Comparison of ENCODE assay signal across 11 cellular contexts in the genomic region with DNA sequence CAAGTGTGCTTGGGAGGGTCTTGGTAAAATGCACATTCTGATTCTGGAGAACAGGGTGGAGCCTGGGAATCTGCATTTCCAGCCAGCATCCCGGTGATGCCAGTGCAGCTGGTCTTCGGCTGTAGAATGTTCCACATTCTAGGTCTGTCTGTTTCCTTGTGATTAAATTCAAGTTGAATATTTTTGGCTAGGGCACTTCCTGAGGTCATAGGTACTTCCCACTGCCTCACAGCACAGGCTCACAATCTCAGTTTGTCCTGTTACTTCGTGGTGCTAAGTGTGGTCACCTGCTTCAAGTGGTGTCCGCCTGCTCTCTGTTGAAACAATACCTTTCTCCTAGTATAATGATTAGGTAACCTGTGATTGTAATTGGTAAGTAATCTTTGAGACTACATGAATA. TPM values are rescaled to one million over a fixed set of nuclear protein-coding genes. Genes with fewer than 3 reads are reported as not detected.
DNase-seq lines count a peak whose midpoint lies in the region; ATAC-seq, FAIRE-seq and TF ChIP-seq lines count a peak whose summit lies in the region.
"Had no signal": no experiment of that assay in that cellular context is flagged by ENCODE, and none has a peak within 500 bp of the region (broad histone marks: within the 10 kb centered on the region; RNA-seq: fewer than 3 reads in every experiment).

No MANE protein-coding gene starts in this region.

- no peak overlapping the region for H3K4me3 ChIP-seq in AG04450 (ENCODE audit: low read depth, low read length)
- H3K4me3 ChIP-seq in esophagus squamous epithelium, result no peak overlapping the region
- no peak overlapping the region for H3K4me3 ChIP-seq in muscle layer of colon (ENCODE audit: low read depth in 1 of 2, low read length in 2 of 2)

- H3K9me3 ChIP-seq in AG04450 (ENCODE audit: control insufficient read depth, insufficient read depth, low read length) (no peaks in the 10 kb centered on the region), esophagus squamous epithelium (no peaks in the 10 kb centered on the region), muscle layer of colon (ENCODE audit: low read length) (no peaks in the 10 kb centered on the region)

- no peak for DNase-seq in AG04450 (ENCODE audit: low read depth, low spot score)
- DNase-seq in RCC 7860 (ENCODE audit: low spot score), result peak; percentile 56
- no peak for DNase-seq in esophagus squamous epithelium (lab: John Stamatoyannopoulos, UW)
- no peak for DNase-seq in NCI-H1930 (lab: John Stamatoyannopoulos, UW)
- no peak for DNase-seq in retina
- DNase-seq: CD4-positive, CD25-positive, alpha-beta regulatory T cell; substantia nigra; T-helper 1 cell had no signal

- no peak for FAIRE-seq in RCC 7860 (lab: Jason Lieb, UNC)

- H3K27ac ChIP-seq in AG04450 (ENCODE audit: low read depth, low read length) (peak overlapping the region; percentile 55), esophagus squamous epithelium (peak overlapping the region; percentile 81 to 90 (median 88)), muscle layer of colon (ENCODE audit: low read depth, low read length) (peak overlapping the region; percentile 18)

- no peaks in the 10 kb centered on the region for H3K27me3 ChIP-seq in AG04450 (ENCODE audit: control insufficient read depth, insufficient read depth, low read length)
- H3K27me3 ChIP-seq in esophagus squamous epithelium, result no peaks in the 10 kb centered on the region
- no peaks in the 10 kb centered on the region for H3K27me3 ChIP-seq in muscle layer of colon (ENCODE audit: control insufficient read depth in 1 of 2, insufficient read depth in 2 of 2, low read length in 2 of 2)

- no peak for TF ChIP-seq POLR2A in esophagus squamous epithelium (IDR thresholded peaks at IDR 0.05)

- H3K9ac ChIP-seq in muscle layer of colon (ENCODE audit: low read length), result peak overlapping the region; percentile 9

- WGBS in esophagus squamous epithelium, 2 donors, result 50 to 58% methylated on average over 4 of the region's 4 CpGs

- TF ChIP-seq CTCF in AG04450 (IDR thresholded peaks at IDR 0.05; ENCODE audit: low read depth, low read length), result no peak
- TF ChIP-seq CTCF in esophagus squamous epithelium (IDR thresholded peaks at IDR 0.05), result no peak

- POLR2A ChIA-PET in AG04450 (lab: Yijun Ruan, JAX), result no interaction called here

- H3K4me1 ChIP-seq in esophagus squamous epithelium, result peaks cover 42 to 90% (median 71%) of the 10 kb centered on the region in 3 donors
- peaks cover 75% of the 10 kb centered on the region for H3K4me1 ChIP-seq in muscle layer of colon (ENCODE audit: insufficient read depth, low read length)

- H3K36me3 ChIP-seq in esophagus squamous epithelium (no peaks in the 10 kb centered on the region), muscle layer of colon (ENCODE audit: insufficient read depth, low read length) (no peaks in the 10 kb centered on the region)

- intact Hi-C loops in esophagus squamous epithelium (cut with DNase I), result no loop called here

- no peak for ATAC-seq in HG03139 (IDR thresholded peaks at IDR 0.05; ENCODE audit: unreplicated experiment)
- no peak for ATAC-seq in HG03039 (IDR thresholded peaks at IDR 0.05; ENCODE audit: unreplicated experiment)

- CTCF ChIA-PET in AG04450 (lab: Charles Lee), result no interaction called here

RNA-seq across cellular contexts. Expression of a gene that starts 40.1 kb away (rescaled TPM):
- 89.6 and 90.4 TPM in 2 replicates for polyA plus RNA-seq in AG04450 (2011; rRNA removed)
- 265 and 295 TPM in 2 replicates for polyA minus RNA-seq in AG04450 (2011; rRNA and poly(A)+ RNA removed)
- 10 to 100 TPM; 65.4 to 77.0 (median 71.5) TPM for total RNA-seq in esophagus squamous epithelium

Comparison
In these comparisons a context has a peak if more than half of its experiments do, and no peak if none do; other contexts are left out.
1. H3K27ac ChIP-seq: peak in every context shown above with its lines; median percentile 88 in esophagus squamous epithelium; 55 in AG04450; 18 in muscle layer of colon.